ENCODE assay signal across 39 cellular contexts in the genomic region with DNA sequence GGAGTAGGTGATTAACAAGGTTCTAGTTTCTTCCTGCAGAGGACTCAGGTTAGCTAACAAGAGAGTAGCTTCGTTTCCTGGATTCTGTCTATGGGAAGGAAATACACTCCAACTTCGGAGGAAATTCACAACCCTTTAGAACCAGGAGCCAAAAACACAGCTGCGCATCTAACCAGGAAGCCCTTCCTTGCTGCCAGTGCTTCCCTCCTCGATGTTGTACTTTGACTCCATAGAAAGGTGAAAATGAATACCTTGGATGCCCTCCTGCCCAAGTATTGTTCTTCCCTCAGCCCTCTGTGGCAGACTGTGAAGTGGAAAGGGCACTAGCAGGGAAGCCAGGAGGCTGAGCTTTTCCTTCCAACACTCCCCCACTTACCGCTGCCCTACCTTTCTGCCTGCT. TPM values are rescaled to one million over a fixed set of nuclear protein-coding genes. Genes with fewer than 3 reads are reported as not detected.
"Had no signal": no experiment of that assay in that cellular context is flagged by ENCODE, and none has a peak within 500 bp of the region (broad histone marks: within the 10 kb centered on the region; RNA-seq: fewer than 3 reads in every experiment).

No MANE protein-coding gene starts in this region.

- H3K9me3 Mint-ChIP-seq: activated B cell treated with CpG ODN at 0.5 μM for 24 hours; activated CD4-positive, alpha-beta memory T cell treated with anti-CD3 and anti-CD28 coated beads for 36 hours; activated CD4-positive, alpha-beta T cell treated with anti-CD3 and anti-CD28 coated beads, Interleukin-2, amount 10 ng/mL, durations not matched to agents 24 days and 14 days; activated CD8-positive, alpha-beta T cell treated with anti-CD3 and anti-CD28 coated beads for 36 hours; activated naive CD4-positive, alpha-beta T cell treated with anti-CD3 and anti-CD28 coated beads, Interleukin-2, amount 10 ng/mL, durations not matched to agents 7 days and 5 days; activated naive CD4-positive, alpha-beta T cell treated with anti-CD3 and anti-CD28 coated beads, Interleukin-2, amount 50 U/mL, for 24 hours; activated naive CD8-positive, alpha-beta T cell treated with anti-CD3 and anti-CD28 coated beads, Interleukin-2, amount 10 ng/mL, durations not matched to agents 7 days and 5 days; activated naive CD8-positive, alpha-beta T cell treated with anti-CD3 and anti-CD28 coated beads, Interleukin-2, amount 50 U/mL, for 24 hours; activated T-helper 2 cell treated with anti-CD3 and anti-CD28 coated beads, Interferon-gamma antibody, Interleukin-2, Interleukin-4, amounts not matched to agents 10 μg/mL and 5 μg/mL and 100 μg/mL, durations not matched to agents 14 hours and 24 hours and 36 hours; central memory CD8-positive, alpha-beta T cell; T-helper 1 cell treated with Interleukin-12 subunit alpha and Interleukin-12 subunit beta and Interleukin-4 antibody, amounts not matched to agents 30 μg/mL and 1 μg/mL, for 36 hours; T-helper 2 cell treated with Interferon-gamma antibody and Interleukin-4, amounts not matched to agents 5 μg/mL and 100 μg/mL, for 36 hours had no signal

- H3K27ac ChIP-seq: ascending aorta, cardiac muscle cell, VCaP had no signal

- H3K9me3 ChIP-seq: ascending aorta had no signal

- H3K27me3 ChIP-seq: ascending aorta, cardiac muscle cell had no signal

- FAIRE-seq: bronchial epithelial cell, TTC549 had no signal

- H3K36me3 Mint-ChIP-seq: activated CD4-positive, alpha-beta memory T cell treated with anti-CD3 and anti-CD28 coated beads for 36 hours; activated naive CD4-positive, alpha-beta T cell treated with anti-CD3 and anti-CD28 coated beads, Interleukin-2, amount 10 ng/mL, durations not matched to agents 7 days and 5 days; activated naive CD4-positive, alpha-beta T cell treated with anti-CD3 and anti-CD28 coated beads, Interleukin-2, amount 50 U/mL, for 24 hours; activated naive CD8-positive, alpha-beta T cell; activated naive CD8-positive, alpha-beta T cell treated with anti-CD3 and anti-CD28 coated beads, Interleukin-2, amount 10 ng/mL, durations not matched to agents 7 days and 5 days; brain had no signal

- H3K4me3 Mint-ChIP-seq: activated B cell treated with CpG ODN at 0.5 μM for 24 hours; activated CD4-positive, alpha-beta memory T cell treated with anti-CD3 and anti-CD28 coated beads for 36 hours; activated CD4-positive, alpha-beta T cell treated with anti-CD3 and anti-CD28 coated beads, Interleukin-2, amount 10 ng/mL, durations not matched to agents 24 days and 14 days; activated CD8-positive, alpha-beta T cell treated with anti-CD3 and anti-CD28 coated beads for 36 hours; activated naive CD4-positive, alpha-beta T cell treated with anti-CD3 and anti-CD28 coated beads, Interleukin-2, amount 10 ng/mL, durations not matched to agents 7 days and 5 days; activated naive CD4-positive, alpha-beta T cell treated with anti-CD3 and anti-CD28 coated beads, Interleukin-2, amount 50 U/mL, for 24 hours; activated naive CD8-positive, alpha-beta T cell; activated naive CD8-positive, alpha-beta T cell treated with anti-CD3 and anti-CD28 coated beads, Interleukin-2, amount 10 ng/mL, durations not matched to agents 7 days and 5 days; activated naive CD8-positive, alpha-beta T cell treated with anti-CD3 and anti-CD28 coated beads, Interleukin-2, amount 50 U/mL, for 24 hours; brain; central memory CD8-positive, alpha-beta T cell; T-helper 1 cell treated with Interleukin-12 subunit alpha and Interleukin-12 subunit beta and Interleukin-4 antibody, amounts not matched to agents 30 μg/mL and 1 μg/mL, for 36 hours; T-helper 2 cell treated with Interferon-gamma antibody and Interleukin-4, amounts not matched to agents 5 μg/mL and 100 μg/mL, for 36 hours had no signal

- H3K4me3 ChIP-seq: ascending aorta, cardiac muscle cell had no signal

- H3K4me1 Mint-ChIP-seq: activated B cell treated with CpG ODN at 0.5 μM for 24 hours; activated naive CD4-positive, alpha-beta T cell treated with anti-CD3 and anti-CD28 coated beads, Interleukin-2, amount 10 ng/mL, durations not matched to agents 7 days and 5 days; activated naive CD8-positive, alpha-beta T cell treated with anti-CD3 and anti-CD28 coated beads, Interleukin-2, amount 10 ng/mL, durations not matched to agents 7 days and 5 days; brain; central memory CD8-positive, alpha-beta T cell had no signal

- H3K27ac Mint-ChIP-seq: activated B cell treated with CpG ODN at 0.5 μM for 24 hours; activated CD4-positive, alpha-beta memory T cell treated with anti-CD3 and anti-CD28 coated beads for 36 hours; activated CD4-positive, alpha-beta T cell treated with anti-CD3 and anti-CD28 coated beads, Interleukin-2, amount 10 ng/mL, durations not matched to agents 24 days and 14 days; activated CD8-positive, alpha-beta T cell treated with anti-CD3 and anti-CD28 coated beads for 36 hours; activated naive CD4-positive, alpha-beta T cell treated with anti-CD3 and anti-CD28 coated beads, Interleukin-2, amount 10 ng/mL, durations not matched to agents 7 days and 5 days; activated naive CD4-positive, alpha-beta T cell treated with anti-CD3 and anti-CD28 coated beads, Interleukin-2, amount 50 U/mL, for 24 hours; activated naive CD8-positive, alpha-beta T cell; activated naive CD8-positive, alpha-beta T cell treated with anti-CD3 and anti-CD28 coated beads, Interleukin-2, amount 10 ng/mL, durations not matched to agents 7 days and 5 days; activated naive CD8-positive, alpha-beta T cell treated with anti-CD3 and anti-CD28 coated beads, Interleukin-2, amount 50 U/mL, for 24 hours; activated T-helper 2 cell treated with anti-CD3 and anti-CD28 coated beads, Interferon-gamma antibody, Interleukin-2, Interleukin-4, amounts not matched to agents 10 μg/mL and 5 μg/mL and 100 μg/mL, durations not matched to agents 14 hours and 24 hours and 36 hours; brain; T-helper 1 cell treated with Interleukin-12 subunit alpha and Interleukin-12 subunit beta and Interleukin-4 antibody, amounts not matched to agents 30 μg/mL and 1 μg/mL, for 36 hours; T-helper 2 cell treated with Interferon-gamma antibody and Interleukin-4, amounts not matched to agents 5 μg/mL and 100 μg/mL, for 36 hours had no signal

- DNase-seq: activated B cell treated with CpG ODN at 0.5 μM for 24 hours; activated CD4-positive, alpha-beta memory T cell treated with anti-CD3 and anti-CD28 coated beads for 36 hours; activated CD4-positive, alpha-beta T cell treated with anti-CD3 and anti-CD28 coated beads for 4 hours; activated CD4-positive, alpha-beta T cell treated with anti-CD3 and anti-CD28 coated beads, Interleukin-2, amount 10 ng/mL, durations not matched to agents 24 days and 14 days; activated CD4-positive, alpha-beta T cell treated with anti-CD3 and anti-CD28 coated beads, Interleukin-2, amount 50 U/mL, for 1 hour; activated CD4-positive, alpha-beta T cell treated with anti-CD3 and anti-CD28 coated beads, Interleukin-2, amount 50 U/mL, for 4 hours; activated CD4-positive, CD25-positive, alpha-beta regulatory T cell treated with anti-CD3 and anti-CD28 coated beads, Interleukin-2, amount 50 U/mL, for 72 hours; activated CD8-positive, alpha-beta memory T cell treated with anti-CD3 and anti-CD28 coated beads, Interleukin-2, amount 50 U/mL, for 4 hours; activated CD8-positive, alpha-beta T cell treated with anti-CD3 and anti-CD28 coated beads for 36 hours; activated effector memory CD4-positive, alpha-beta T cell treated with Interleukin-2 at 50 U/mL for 16 hours; activated gamma-delta T cell; activated naive CD4-positive, alpha-beta T cell treated with anti-CD3 and anti-CD28 coated beads, Interleukin-2, amount 10 ng/mL, durations not matched to agents 7 days and 5 days; activated naive CD4-positive, alpha-beta T cell treated with Interleukin-2 at 50 U/mL for 16 hours; activated naive CD8-positive, alpha-beta T cell treated with anti-CD3 and anti-CD28 coated beads, Interleukin-2, amount 10 ng/mL, durations not matched to agents 7 days and 5 days; activated naive CD8-positive, alpha-beta T cell treated with anti-CD3 and anti-CD28 coated beads, Interleukin-2, amount 50 U/mL, for 24 hours; activated T-cell treated with anti-CD3 and anti-CD28 coated beads for 4 hours; activated T-cell treated with anti-CD3 and anti-CD28 coated beads, Interleukin-2, amount 50 U/mL, for 1 hour; activated T-cell treated with anti-CD3 and anti-CD28 coated beads, Interleukin-2, amount 50 U/mL, for 48 hours; amygdala; anterior cingulate cortex; caudate nucleus; SW 1271; T-helper 1 cell; T-helper 2 cell; T-helper 9 cell had no signal

- H3K27me3 Mint-ChIP-seq: activated B cell treated with CpG ODN at 0.5 μM for 24 hours; activated CD4-positive, alpha-beta memory T cell treated with anti-CD3 and anti-CD28 coated beads for 36 hours; activated CD4-positive, alpha-beta T cell treated with anti-CD3 and anti-CD28 coated beads, Interleukin-2, amount 10 ng/mL, durations not matched to agents 24 days and 14 days; activated CD8-positive, alpha-beta T cell treated with anti-CD3 and anti-CD28 coated beads for 36 hours; activated naive CD4-positive, alpha-beta T cell treated with anti-CD3 and anti-CD28 coated beads, Interleukin-2, amount 10 ng/mL, durations not matched to agents 7 days and 5 days; activated naive CD4-positive, alpha-beta T cell treated with anti-CD3 and anti-CD28 coated beads, Interleukin-2, amount 50 U/mL, for 24 hours; activated naive CD8-positive, alpha-beta T cell; activated naive CD8-positive, alpha-beta T cell treated with anti-CD3 and anti-CD28 coated beads, Interleukin-2, amount 10 ng/mL, durations not matched to agents 7 days and 5 days; activated naive CD8-positive, alpha-beta T cell treated with anti-CD3 and anti-CD28 coated beads, Interleukin-2, amount 50 U/mL, for 24 hours; central memory CD8-positive, alpha-beta T cell had no signal

- H3K4me1 ChIP-seq: ascending aorta had no signal

- H3K36me3 ChIP-seq: ascending aorta, cardiac muscle cell had no signal

- ATAC-seq: activated CD8-positive, alpha-beta T cell treated with anti-CD3 and anti-CD28 coated beads for 36 hours; activated naive CD8-positive, alpha-beta T cell treated with anti-CD3 and anti-CD28 coated beads, Interleukin-2, amount 50 U/mL, for 24 hours had no signal

RNA-seq across cellular contexts. Expression of a gene that starts 35.1 kb away (rescaled TPM):
- total RNA-seq: activated B cell treated with CpG ODN at 0.5 μM for 24 hours; activated CD4-positive, alpha-beta memory T cell treated with anti-CD3 and anti-CD28 coated beads for 36 hours; activated CD4-positive, alpha-beta T cell treated with anti-CD3 and anti-CD28 coated beads, Interleukin-2, amount 10 ng/mL, durations not matched to agents 24 days and 14 days; activated CD8-positive, alpha-beta memory T cell treated with anti-CD3 and anti-CD28 coated beads for 36 hours; activated CD8-positive, alpha-beta T cell treated with anti-CD3 and anti-CD28 coated beads for 36 hours; activated naive CD8-positive, alpha-beta T cell treated with anti-CD3 and anti-CD28 coated beads, Interleukin-2, amount 10 ng/mL, durations not matched to agents 7 days and 5 days; activated T-helper 2 cell treated with anti-CD3 and anti-CD28 coated beads, Interferon-gamma antibody, Interleukin-2, Interleukin-4, amounts not matched to agents 10 μg/mL and 5 μg/mL and 100 μg/mL, durations not matched to agents 14 hours and 24 hours and 36 hours; ascending aorta; bronchial epithelial cell; cardiac muscle cell had no signal
- polyA plus RNA-seq: adipose tissue, cardiac muscle cell had no signal
